25 cellular contexts compared by ENCODE assay signal in the genomic region with DNA sequence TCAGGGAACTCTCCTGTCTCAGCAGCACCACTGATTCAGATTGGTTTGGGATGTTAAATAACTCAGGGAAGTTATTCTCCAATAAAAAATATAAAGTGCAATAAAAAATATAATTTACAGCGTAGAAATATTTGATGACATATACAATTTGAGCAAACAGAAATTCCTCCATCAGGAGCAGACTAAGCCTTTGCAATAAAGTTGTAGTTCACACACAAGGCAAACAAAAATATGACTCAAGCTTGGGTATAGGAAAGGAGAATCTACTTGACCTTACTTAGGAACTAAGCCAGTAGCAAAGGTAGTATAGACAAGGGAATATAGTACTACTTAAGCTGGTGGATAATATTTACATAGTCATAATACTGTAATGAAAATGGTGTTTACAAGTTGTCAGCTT.
"Had no signal": no experiment of that assay in that cellular context is flagged by ENCODE, and none has a peak within 500 bp of the region (broad histone marks: within the 10 kb centered on the region; RNA-seq: fewer than 3 reads in every experiment).

No MANE protein-coding gene starts in this region.

- ATAC-seq: activated CD8-positive, alpha-beta T cell treated with anti-CD3 and anti-CD28 coated beads for 36 hours; activated naive CD8-positive, alpha-beta T cell treated with anti-CD3 and anti-CD28 coated beads, Interleukin-2, amount 50 U/mL, for 24 hours; activated T-cell treated with anti-CD3 and anti-CD28 coated beads, Interleukin-2, amount 50 U/mL, for 4 hours; activated T-helper 17 cell treated with anti-CD3 and anti-CD28 coated beads, Interleukin-2, amount 50 U/mL, for 72 hours; body of pancreas had no signal

- DNase-seq: activated B cell treated with CpG ODN at 0.5 μM for 24 hours; activated CD4-positive, alpha-beta T cell treated with anti-CD3 and anti-CD28 coated beads for 48 hours; activated CD4-positive, alpha-beta T cell treated with anti-CD3 and anti-CD28 coated beads, Interleukin-2, amount 50 U/mL, for 1 hour; activated CD4-positive, alpha-beta T cell treated with anti-CD3 and anti-CD28 coated beads, Interleukin-2, amount 50 U/mL, for 48 hours; activated CD8-positive, alpha-beta memory T cell treated with anti-CD3 and anti-CD28 coated beads for 24 hours; activated CD8-positive, alpha-beta T cell treated with anti-CD3 and anti-CD28 coated beads for 36 hours; activated effector memory CD4-positive, alpha-beta T cell treated with Interleukin-2 at 50 U/mL for 16 hours; activated gamma-delta T cell treated with Interleukin-2 at 50 U/mL for 16 hours; activated naive CD4-positive, alpha-beta T cell treated with Interleukin-2 at 50 U/mL for 16 hours; activated naive CD8-positive, alpha-beta T cell treated with anti-CD3 and anti-CD28 coated beads for 36 hours; activated naive CD8-positive, alpha-beta T cell treated with anti-CD3 and anti-CD28 coated beads, Interleukin-2, amount 50 U/mL, for 24 hours; activated T-cell treated with anti-CD3 and anti-CD28 coated beads, Interleukin-2, amount 50 U/mL, for 4 hours; adrenal gland; amygdala; aorta; body of pancreas; central memory CD4-positive, alpha-beta T cell; cerebellar nuclear complex; colonic mucosa; effector CD8-positive, alpha-beta T cell; esophagus squamous epithelium; head of caudate nucleus; T1000; WERI-Rb-1 had no signal
